ENCODE assay signal across 15 cellular contexts in the genomic region with DNA sequence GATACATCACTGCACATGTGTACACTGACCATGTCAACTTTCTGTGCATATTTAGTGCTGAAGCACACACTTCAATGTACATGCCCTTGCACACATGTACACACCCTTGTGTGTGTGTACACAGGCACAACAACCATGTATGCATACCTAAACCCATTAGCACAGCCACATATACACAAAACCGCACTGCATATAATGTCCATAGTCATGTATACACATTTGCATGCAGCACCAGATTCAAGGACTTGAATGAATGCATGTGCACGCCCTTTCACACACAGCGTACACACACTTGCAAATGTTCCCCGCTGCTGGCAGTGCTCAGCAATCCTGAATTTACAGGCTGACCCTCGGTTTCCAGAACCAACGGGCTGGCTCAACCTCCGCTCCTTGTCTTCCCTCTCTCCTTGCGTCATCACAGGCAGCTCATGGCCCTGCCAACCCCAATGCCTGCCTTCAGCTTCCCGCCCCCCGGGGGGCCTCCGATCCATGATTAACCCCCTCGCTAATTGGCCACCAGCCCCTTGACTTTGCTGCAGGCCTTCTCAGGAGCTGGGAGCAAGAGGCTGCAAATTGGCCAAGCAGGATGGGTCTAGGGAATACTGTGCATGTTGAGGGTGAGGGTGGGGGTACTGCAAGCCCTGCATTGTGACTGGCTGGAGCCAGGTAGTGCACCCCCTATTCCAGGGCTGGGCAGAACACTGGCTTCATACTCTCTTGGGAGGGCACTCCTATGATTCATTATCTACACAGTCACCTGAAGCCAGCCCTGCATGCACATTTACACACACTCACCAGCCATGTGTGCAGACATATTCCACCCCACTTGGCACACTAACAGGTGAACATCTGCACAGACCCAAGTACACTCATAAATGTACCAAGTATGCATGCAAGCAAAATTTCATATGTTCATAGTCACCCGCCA. TPM values are rescaled to one million over a fixed set of nuclear protein-coding genes. Genes with fewer than 3 reads are reported as not detected.
DNase-seq lines count a peak whose midpoint lies in the region; ATAC-seq, FAIRE-seq and TF ChIP-seq lines count a peak whose summit lies in the region.
"Had no signal": no experiment of that assay in that cellular context is flagged by ENCODE, and none has a peak within 500 bp of the region (broad histone marks: within the 10 kb centered on the region; RNA-seq: fewer than 3 reads in every experiment).

No MANE protein-coding gene starts in this region.

- peaks cover 3 to 89% (median 35%) of the 10 kb centered on the region in 3 donors for H3K4me1 ChIP-seq in gastroesophageal sphincter

- no peak for ATAC-seq in gastroesophageal sphincter
- ATAC-seq: activated CD8-positive, alpha-beta memory T cell treated with anti-CD3 and anti-CD28 coated beads, Interleukin-2, amount 10 ng/mL, durations not matched to agents 7 days and 5 days; effector memory CD8-positive, alpha-beta T cell; natural killer cell treated with Interleukin-12 subunit alpha and Interleukin-12 subunit beta and Interleukin-15 and Interleukin-18, amount 100 ng/mL, for 72 hours had no signal

- no peak overlapping the region for H3K27ac ChIP-seq in gastroesophageal sphincter
- H3K27ac ChIP-seq: SK-N-MC, uterus had no signal

- H3K4me3 ChIP-seq in fibroblast of the aortic adventitia (ENCODE audit: low read depth, low read length) = no peak overlapping the region
- no peak overlapping the region for H3K4me3 ChIP-seq in gastroesophageal sphincter
- H3K4me3 ChIP-seq: SK-N-MC, uterus had no signal

- no peak for TF ChIP-seq EP300 in gastroesophageal sphincter (IDR thresholded peaks at IDR 0.05)

- DNase-seq in AG20443 (ENCODE audit: low spot score) (peak; percentile 41), HTR-8/SVneo (ENCODE audit: insufficient read length, low spot score) (no peak), fibroblast of the aortic adventitia (ENCODE audit: low read depth) (peak; percentile 43), LoVo (ENCODE audit: low spot score) (no peak)
- no peak for DNase-seq in stimulated activated CD4-positive, alpha-beta T cell treated with anti-CD3 and anti-CD28 coated beads, Interleukin-2, amount 100 ng/mL, for 24 hours
- DNase-seq: activated CD8-positive, alpha-beta memory T cell treated with anti-CD3 and anti-CD28 coated beads, Interleukin-2, amount 10 ng/mL, durations not matched to agents 7 days and 5 days; DMS153; effector memory CD8-positive, alpha-beta T cell; stimulated activated CD4-positive, alpha-beta T cell treated with anti-CD3 and anti-CD28 coated beads, Interleukin-4, amount 100 ng/mL, for 4 hours; stimulated activated naive CD4-positive, alpha-beta T cell; uterus had no signal

- no peaks in the 10 kb centered on the region for H3K27me3 ChIP-seq in gastroesophageal sphincter
- H3K27me3 ChIP-seq: uterus had no signal

- no peak for TF ChIP-seq POLR2A in gastroesophageal sphincter (IDR thresholded peaks at IDR 0.05)

- no peak for TF ChIP-seq CTCF in fibroblast of the aortic adventitia (IDR thresholded peaks at IDR 0.05; ENCODE audit: insufficient read depth, low read length)
- no peak for TF ChIP-seq CTCF in gastroesophageal sphincter (IDR thresholded peaks at IDR 0.05)

- 40 to 46% methylated on average over 5 to 9 of the region's 13 CpGs for WGBS in gastroesophageal sphincter (ENCODE audit: low coverage in 1 of 2), 2 donors

- FAIRE-seq in HTR-8/SVneo (lab: Jason Lieb, UNC) = peak; percentile 49

- no peaks in the 10 kb centered on the region for H3K36me3 ChIP-seq in gastroesophageal sphincter
- H3K36me3 ChIP-seq: uterus had no signal

- no peaks in the 10 kb centered on the region for H3K9me3 ChIP-seq in gastroesophageal sphincter
- H3K9me3 ChIP-seq: uterus had no signal

RNA-seq across cellular contexts. Expression of gene GPR3, which starts 7.9 kb away (rescaled TPM):
- total RNA-seq in fibroblast of the aortic adventitia (ENCODE audit: low replicate concordance) (0.99 TPM in 1 of 2 replicates, not detected in the other), gastroesophageal sphincter (under 1 TPM in 1 of 4 donors, not detected in 3; 0.67 TPM)

RNA-seq across cellular contexts. Expression of gene CD164L2, which starts 17.2 kb away (rescaled TPM):
- total RNA-seq in fibroblast of the aortic adventitia (ENCODE audit: low replicate concordance) = not detected in 2 replicates
- not detected for total RNA-seq in gastroesophageal sphincter
- total RNA-seq: activated CD8-positive, alpha-beta memory T cell treated with anti-CD3 and anti-CD28 coated beads, Interleukin-2, amount 10 ng/mL, durations not matched to agents 7 days and 5 days; HT-29; natural killer cell treated with Interleukin-12 subunit alpha and Interleukin-12 subunit beta and Interleukin-15 and Interleukin-18, amount 100 ng/mL, for 72 hours had no signal

RNA-seq across cellular contexts. Expression of gene FCN3, which starts 25.7 kb away (rescaled TPM):
- total RNA-seq in fibroblast of the aortic adventitia (ENCODE audit: low replicate concordance) = not detected in 2 replicates
- total RNA-seq in gastroesophageal sphincter = 10 to 100 TPM in 1 of 4 donors, 1 to 10 TPM in 3; 4.6 to 11.5 (median 6.3) TPM
- total RNA-seq: activated CD8-positive, alpha-beta memory T cell treated with anti-CD3 and anti-CD28 coated beads, Interleukin-2, amount 10 ng/mL, durations not matched to agents 7 days and 5 days; HT-29; natural killer cell treated with Interleukin-12 subunit alpha and Interleukin-12 subunit beta and Interleukin-15 and Interleukin-18, amount 100 ng/mL, for 72 hours had no signal

RNA-seq across cellular contexts. Expression of gene MAP3K6, which starts 33.5 kb away (rescaled TPM):
- total RNA-seq in fibroblast of the aortic adventitia (ENCODE audit: low replicate concordance) (13.0 and 18.2 TPM in 2 replicates), gastroesophageal sphincter (10 to 100 TPM; 31.1 to 64.3 (median 54.3) TPM)

RNA-seq across cellular contexts. Expression of gene SYTL1, which starts 58.5 kb away (rescaled TPM):
- total RNA-seq in fibroblast of the aortic adventitia (ENCODE audit: low replicate concordance) = 0.09 TPM in 1 of 2 replicates, not detected in the other
- total RNA-seq in gastroesophageal sphincter = 1 to 10 TPM in 2 of 4 donors, under 1 TPM in 2; 0.81 to 4.8 (median 2.7) TPM

Comparison
In these comparisons a context has a peak if more than half of its experiments do, and no peak if none do; other contexts are left out.
1. DNase-seq: peak in AG20443 (single experiment) and fibroblast of the aortic adventitia (single experiment); none in HTR-8/SVneo (single experiment), LoVo (single experiment) and stimulated activated CD4-positive, alpha-beta T cell treated with anti-CD3 and anti-CD28 coated beads, Interleukin-2, amount 100 ng/mL, for 24 hours (0 of 2).